26 cellular contexts compared by ENCODE assay signal in the genomic region with DNA sequence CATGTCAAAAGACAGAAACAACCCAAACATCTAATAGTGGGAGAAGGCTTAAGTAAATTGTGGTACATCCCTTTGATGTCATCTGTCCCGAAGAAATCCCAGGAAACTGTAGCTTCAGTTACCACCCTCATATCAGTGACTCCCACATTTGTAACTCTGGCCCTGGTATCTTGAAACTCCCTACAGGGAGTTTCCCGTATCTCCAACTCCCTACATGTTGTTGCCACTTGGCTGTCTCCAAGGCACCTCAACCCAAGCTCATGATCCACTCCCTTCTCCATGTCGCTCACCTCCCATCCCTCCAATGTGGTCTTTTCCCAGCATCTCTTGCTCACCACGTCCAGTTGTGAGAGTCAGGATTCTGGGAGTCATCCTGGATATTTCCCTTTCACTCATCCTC.
DNase-seq lines count a peak whose midpoint lies in the region; ATAC-seq, FAIRE-seq and TF ChIP-seq lines count a peak whose summit lies in the region.
"Had no signal": no experiment of that assay in that cellular context is flagged by ENCODE, and none has a peak within 500 bp of the region (broad histone marks: within the 10 kb centered on the region; RNA-seq: fewer than 3 reads in every experiment).

No MANE protein-coding gene starts in this region.

- H3K36me3 ChIP-seq in HEK293 (ENCODE audit: control insufficient read depth in 2 of 2, insufficient read depth in 1 of 2, low read length in 2 of 2) (no peaks in the 10 kb centered on the region), bronchial epithelial cell (ENCODE audit: control insufficient read depth, insufficient read depth, low read length) (no peaks in the 10 kb centered on the region)
- H3K36me3 ChIP-seq: BE2C, BLaER1 had no signal

- no peak for DNase-seq in bronchial epithelial cell (ENCODE audit: low read depth)
- DNase-seq in glutamatergic neuron: no peak
- no peak for DNase-seq in medulla oblongata (ENCODE audit: extremely low spot score)
- DNase-seq in GM12892 (ENCODE audit: insufficient read length): no peak
- DNase-seq: 8988T; ACHN; BE2C; C1 segment of cervical spinal cord; CD4-positive, alpha-beta memory T cell; CD4-positive, CD25-positive, alpha-beta regulatory T cell; CD8-positive, alpha-beta memory T cell; COR-L47; DMS 273 treated with DMSO at 0.1 percent for 48 hours; DMS153; DMS53; DMS79; DND-41; EL; GDM1 had no signal

- H3K27me3 ChIP-seq in bronchial epithelial cell (ENCODE audit: control insufficient read depth, insufficient read depth, low read length): peaks cover 20% of the 10 kb centered on the region
- H3K27me3 ChIP-seq: BE2C, BLaER1 had no signal

- CTCF ChIA-PET in HEK293 (lab: Yijun Ruan, JAX): interaction anchor here (1.7 kb wide), 1 partner anchor 122 kb away, joined by 5 read pairs; no protein-coding TSS in a partner anchor

- peaks cover 32% of the 10 kb centered on the region for H3K4me1 Mint-ChIP-seq in glutamatergic neuron (ENCODE audit: low read depth, unreplicated experiment)
- H3K4me1 Mint-ChIP-seq: CD14-positive monocyte; CD4-positive, CD25-positive, alpha-beta regulatory T cell; CD8-positive, alpha-beta memory T cell had no signal

- peak overlapping the region; percentile 91 for H3K27ac Mint-ChIP-seq in glutamatergic neuron (ENCODE audit: unreplicated experiment)
- H3K27ac Mint-ChIP-seq: CD14-positive monocyte; CD4-positive, alpha-beta memory T cell; CD8-positive, alpha-beta memory T cell had no signal

- TF ChIP-seq CTCF in HEK293 (tag by site-specific recombination; IDR thresholded peaks at IDR 0.05): no peak
- TF ChIP-seq CTCF in bronchial epithelial cell (IDR thresholded peaks at IDR 0.05; ENCODE audit: insufficient read depth, low read length, severe bottlenecking): no peak
- no peak for TF ChIP-seq CTCF in glutamatergic neuron (IDR thresholded peaks at IDR 0.05; ENCODE audit: partially characterized antibody, unreplicated experiment)

- no peaks in the 10 kb centered on the region for H3K4me1 ChIP-seq in HEK293 (ENCODE audit: control insufficient read depth, insufficient read depth, low read length)
- H3K4me1 ChIP-seq: BE2C had no signal

- H3K4me3 Mint-ChIP-seq in glutamatergic neuron (ENCODE audit: unreplicated experiment): no peak overlapping the region
- H3K4me3 Mint-ChIP-seq: CD4-positive, alpha-beta memory T cell; CD8-positive, alpha-beta memory T cell had no signal

- H3K9me3 ChIP-seq in HEK293 (ENCODE audit: control insufficient read depth, insufficient read depth, low read depth, low read length): no peaks in the 10 kb centered on the region
- H3K9me3 ChIP-seq: BE2C, BLaER1 had no signal

- peaks cover 7% of the 10 kb centered on the region for H3K36me3 Mint-ChIP-seq in glutamatergic neuron (ENCODE audit: unreplicated experiment)
- H3K36me3 Mint-ChIP-seq: CD14-positive monocyte; CD4-positive, alpha-beta memory T cell; CD4-positive, CD25-positive, alpha-beta regulatory T cell; CD8-positive, alpha-beta memory T cell had no signal

- peaks cover 2% of the 10 kb centered on the region for H3K27me3 Mint-ChIP-seq in glutamatergic neuron (ENCODE audit: unreplicated experiment)

- POLR2A ChIA-PET in HEK293 (lab: Yijun Ruan, JAX): no interaction called here

- no peak overlapping the region for H3K4me3 ChIP-seq in HEK293 (ENCODE audit: low read depth, low read length)
- no peak overlapping the region for H3K4me3 ChIP-seq in bronchial epithelial cell (ENCODE audit: low read depth, low read length)
- H3K4me3 ChIP-seq: BLaER1, GM12878 had no signal

- no peak for ATAC-seq in HG03457 (IDR thresholded peaks at IDR 0.05; ENCODE audit: unreplicated experiment)
- ATAC-seq: GM12878 had no signal

- no peak overlapping the region for H3K27ac ChIP-seq in HEK293 (ENCODE audit: extremely low read depth, low read depth, low read length)
- H3K27ac ChIP-seq: BLaER1 had no signal

- FAIRE-seq in bronchial epithelial cell (lab: Jason Lieb, UNC) (peak; percentile 60), GM12892 (lab: Jason Lieb, UNC) (no peak)
- FAIRE-seq: A204.1, GM12878, GM19239 had no signal

- peaks cover 6% of the 10 kb centered on the region for H3K9me3 Mint-ChIP-seq in glutamatergic neuron (ENCODE audit: unreplicated experiment)
- H3K9me3 Mint-ChIP-seq: CD14-positive monocyte; CD4-positive, alpha-beta memory T cell had no signal

- TF ChIP-seq POLR2A in GM12892 (IDR thresholded peaks at IDR 0.05; ENCODE audit: low read depth, low read length): no peak

TF ChIP-seq in HEK293, 187 proteins besides CTCF, POLR2A, EP300 and RAD21:
- TF ChIP-seq OSR2 (tag by site-specific recombination; IDR thresholded peaks at IDR 0.05) (no peak), WT1 (tag by site-specific recombination; IDR thresholded peaks at IDR 0.05) (peak; percentile 74)
